13 cellular contexts compared by ENCODE assay signal in genomic region chr7:129670636-129671035, GRCh38.
"Had no signal": no experiment of that assay in that cellular context is flagged by ENCODE, and none has a peak within 500 bp of the region (broad histone marks: within the 10 kb centered on the region; RNA-seq: fewer than 3 reads in every experiment).

No MANE protein-coding gene starts in this region.

- H3K4me3 ChIP-seq: body of pancreas, gastrocnemius medialis, hepatocyte had no signal

- H3K9me3 ChIP-seq: gastrocnemius medialis had no signal

- H3K27ac ChIP-seq: body of pancreas, gastrocnemius medialis, hepatocyte, VCaP had no signal

- DNase-seq: activated CD4-positive, alpha-beta memory T cell treated with anti-CD3 and anti-CD28 coated beads for 36 hours; activated gamma-delta T cell; activated naive CD8-positive, alpha-beta T cell treated with anti-CD3 and anti-CD28 coated beads for 36 hours; activated T-cell treated with anti-CD3 and anti-CD28 coated beads, Interleukin-2, amount 50 U/mL, for 48 hours; body of pancreas; endodermal cell; gastrocnemius medialis; stimulated activated CD4-positive, alpha-beta T cell treated with anti-CD3 and anti-CD28 coated beads, Interleukin-12 subunit alpha, Interleukin-12 subunit beta, amount 100 ng/mL, for 4 hours; stimulated activated naive CD4-positive, alpha-beta T cell; substantia nigra; trophoblast cell had no signal

- H3K4me1 ChIP-seq: body of pancreas, gastrocnemius medialis had no signal
